In the genomic region with DNA sequence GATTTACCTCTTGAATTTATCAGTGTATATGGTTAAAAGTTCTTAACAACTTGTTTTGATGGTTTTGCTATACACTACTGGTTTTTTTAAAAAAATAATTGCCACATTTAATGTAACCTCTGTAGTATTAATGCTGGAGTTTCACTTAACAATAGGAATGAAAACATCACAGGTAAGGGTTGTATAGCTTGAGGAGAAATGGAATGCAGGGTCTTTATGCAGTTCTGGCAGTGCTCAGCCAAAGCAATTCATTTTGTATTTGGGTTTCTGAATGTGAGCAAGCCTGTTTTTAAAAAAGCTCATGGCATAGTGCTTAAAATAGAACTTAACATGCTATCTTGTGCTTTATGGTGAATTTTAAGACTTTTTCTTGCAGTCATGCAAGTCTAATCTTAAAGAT, we compare ENCODE assay signal across 17 cellular contexts.
"Had no signal": no experiment of that assay in that cellular context is flagged by ENCODE, and none has a peak within 500 bp of the region (broad histone marks: within the 10 kb centered on the region; RNA-seq: fewer than 3 reads in every experiment).

No MANE protein-coding gene starts in this region.

- H3K27me3 ChIP-seq: gastroesophageal sphincter, heart right ventricle, stomach, testis had no signal

- H3K27me3 Mint-ChIP-seq: activated B cell treated with CpG ODN at 0.5 μM for 24 hours; activated CD4-positive, alpha-beta T cell treated with anti-CD3 and anti-CD28 coated beads, Interleukin-2, amount 10 ng/mL, durations not matched to agents 7 days and 5 days; activated naive CD8-positive, alpha-beta T cell had no signal

- H3K4me3 ChIP-seq: gastroesophageal sphincter, heart right ventricle, lung, stomach, testis had no signal

- H3K9me3 ChIP-seq: gastroesophageal sphincter, heart right ventricle, stomach, testis had no signal

- H3K9me3 Mint-ChIP-seq: activated B cell treated with CpG ODN at 0.5 μM for 24 hours; activated CD4-positive, alpha-beta T cell treated with anti-CD3 and anti-CD28 coated beads, Interleukin-2, amount 10 ng/mL, durations not matched to agents 7 days and 5 days; activated T-cell treated with anti-CD3 and anti-CD28 coated beads, Interleukin-2, amount 50 U/mL, for 72 hours; endodermal cell; T-helper 1 cell treated with Interleukin-12 subunit alpha and Interleukin-12 subunit beta and Interleukin-4 antibody, amounts not matched to agents 30 μg/mL and 1 μg/mL, for 36 hours had no signal

- ATAC-seq: activated T-cell treated with anti-CD3 and anti-CD28 coated beads, Interleukin-2, amount 50 U/mL, for 72 hours; gastroesophageal sphincter; heart right ventricle; left cardiac atrium; sciatic nerve had no signal

- H3K27ac ChIP-seq: gastroesophageal sphincter, heart right ventricle, stomach, testis had no signal

- DNase-seq: activated B cell treated with CpG ODN at 0.5 μM for 24 hours; activated CD4-positive, alpha-beta T cell treated with anti-CD3 and anti-CD28 coated beads, Interleukin-2, amount 10 ng/mL, durations not matched to agents 7 days and 5 days; activated CD8-positive, alpha-beta memory T cell treated with anti-CD3 and anti-CD28 coated beads, Interleukin-2, amount 50 U/mL, for 48 hours; activated gamma-delta T cell treated with Interleukin-2 at 50 U/mL for 16 hours; activated T-cell treated with anti-CD3 and anti-CD28 coated beads, Interleukin-2, amount 50 U/mL, for 72 hours; anterior cingulate cortex; cerebellar nuclear complex; endodermal cell; heart right ventricle; left cardiac atrium; stomach; testis had no signal

- H3K4me1 ChIP-seq: testis had no signal

- H3K27ac Mint-ChIP-seq: activated B cell treated with CpG ODN at 0.5 μM for 24 hours; activated CD4-positive, alpha-beta T cell treated with anti-CD3 and anti-CD28 coated beads, Interleukin-2, amount 10 ng/mL, durations not matched to agents 7 days and 5 days; activated naive CD8-positive, alpha-beta T cell; activated T-cell treated with anti-CD3 and anti-CD28 coated beads, Interleukin-2, amount 50 U/mL, for 72 hours; endodermal cell; T-helper 1 cell treated with Interleukin-12 subunit alpha and Interleukin-12 subunit beta and Interleukin-4 antibody, amounts not matched to agents 30 μg/mL and 1 μg/mL, for 36 hours had no signal

- H3K4me3 Mint-ChIP-seq: activated B cell treated with CpG ODN at 0.5 μM for 24 hours; activated CD4-positive, alpha-beta T cell treated with anti-CD3 and anti-CD28 coated beads, Interleukin-2, amount 10 ng/mL, durations not matched to agents 7 days and 5 days; activated T-cell treated with anti-CD3 and anti-CD28 coated beads, Interleukin-2, amount 50 U/mL, for 72 hours; endodermal cell; T-helper 1 cell treated with Interleukin-12 subunit alpha and Interleukin-12 subunit beta and Interleukin-4 antibody, amounts not matched to agents 30 μg/mL and 1 μg/mL, for 36 hours had no signal
